Comparison of ENCODE assay signal across 13 cellular contexts in the genomic region with DNA sequence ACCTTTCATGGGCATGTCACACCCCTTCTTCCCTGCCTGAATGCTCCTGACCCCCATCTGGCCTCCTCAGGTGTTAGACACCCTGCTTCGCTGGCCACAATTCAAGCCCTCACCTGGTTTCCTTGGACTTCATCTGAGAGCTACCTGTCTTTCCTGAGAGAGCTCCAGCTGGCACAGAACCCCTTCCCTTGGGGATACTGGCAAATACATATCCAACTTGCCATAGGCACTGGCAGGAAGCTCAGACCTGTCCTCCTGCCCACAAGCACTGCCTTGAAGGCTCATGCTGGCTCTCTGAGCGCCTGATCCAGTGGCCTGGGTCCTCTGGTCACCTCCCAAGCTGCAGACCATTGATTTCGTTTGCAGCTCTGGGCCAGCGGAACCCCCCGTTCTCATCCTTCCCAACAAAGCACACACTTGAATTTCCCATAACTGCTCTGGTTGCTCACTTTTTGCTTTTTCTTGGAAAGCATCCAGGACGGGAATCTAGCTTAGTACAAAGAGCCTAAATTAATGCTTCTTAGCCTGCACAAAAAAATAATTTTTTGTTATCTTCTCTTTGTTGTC.
A peak's percentile ranks its signal among the peaks of the same experiment; 100 is the strongest.
DNase-seq lines count a peak whose midpoint lies in the region; ATAC-seq and TF ChIP-seq lines count a peak whose summit lies in the region.
"Had no signal": no experiment of that assay in that cellular context is flagged by ENCODE, and none has a peak within 500 bp of the region (broad histone marks: within the 10 kb centered on the region; RNA-seq: fewer than 3 reads in every experiment).

No MANE protein-coding gene starts in this region.

- no peak for TF ChIP-seq CTCF in brain (conservative IDR thresholded peaks at IDR 0.05)
- no peak for TF ChIP-seq CTCF in tibial nerve (IDR thresholded peaks at IDR 0.05)

- H3K4me3 ChIP-seq in muscle layer of duodenum (ENCODE audit: low read depth in 1 of 2, low read length in 2 of 2) (no peak overlapping the region), tibial nerve (no peak overlapping the region)
- H3K4me3 ChIP-seq: thoracic aorta had no signal

- no peaks in the 10 kb centered on the region for H3K9me3 ChIP-seq in muscle layer of duodenum (ENCODE audit: control insufficient read depth in 1 of 2, low read length in 2 of 2)
- H3K9me3 ChIP-seq in tibial nerve: no peaks in the 10 kb centered on the region
- H3K9me3 ChIP-seq: thoracic aorta had no signal

- H3K4me3 Mint-ChIP-seq in activated naive CD8-positive, alpha-beta T cell: no peak overlapping the region
- no peak overlapping the region for H3K4me3 Mint-ChIP-seq in activated naive CD8-positive, alpha-beta T cell treated with anti-CD3 and anti-CD28 coated beads for 36 hours
- H3K4me3 Mint-ChIP-seq in brain: no peak overlapping the region

- H3K27me3 ChIP-seq in muscle layer of duodenum (ENCODE audit: low read depth, low read length) (no peaks in the 10 kb centered on the region), tibial nerve (no peaks in the 10 kb centered on the region)

- H3K36me3 Mint-ChIP-seq in activated naive CD8-positive, alpha-beta T cell: no peaks in the 10 kb centered on the region
- H3K36me3 Mint-ChIP-seq in activated naive CD8-positive, alpha-beta T cell treated with anti-CD3 and anti-CD28 coated beads for 36 hours: peaks cover 2% of the 10 kb centered on the region
- H3K36me3 Mint-ChIP-seq in brain: no peaks in the 10 kb centered on the region

- H3K27me3 Mint-ChIP-seq in activated naive CD8-positive, alpha-beta T cell: no peaks in the 10 kb centered on the region
- H3K27me3 Mint-ChIP-seq in activated naive CD8-positive, alpha-beta T cell treated with anti-CD3 and anti-CD28 coated beads for 36 hours: no peaks in the 10 kb centered on the region
- peaks cover 5% of the 10 kb centered on the region for H3K27me3 Mint-ChIP-seq in brain

- no peak for ATAC-seq in SK-N-SH treated with all-trans-retinoic acid at 6 μM for 48 hours

- H3K9me3 Mint-ChIP-seq in activated naive CD8-positive, alpha-beta T cell (ENCODE audit: low read depth): no peaks in the 10 kb centered on the region
- no peaks in the 10 kb centered on the region for H3K9me3 Mint-ChIP-seq in activated naive CD8-positive, alpha-beta T cell treated with anti-CD3 and anti-CD28 coated beads for 36 hours
- no peaks in the 10 kb centered on the region for H3K9me3 Mint-ChIP-seq in brain

- peak overlapping the region; percentile 17 for H3K27ac Mint-ChIP-seq in activated naive CD8-positive, alpha-beta T cell
- no peak overlapping the region for H3K27ac Mint-ChIP-seq in activated naive CD8-positive, alpha-beta T cell treated with anti-CD3 and anti-CD28 coated beads for 36 hours
- H3K27ac Mint-ChIP-seq in brain: peak overlapping the region in 3 of 5 experiments; percentile 6 to 74 (median 30)

- TF ChIP-seq POLR2A in tibial nerve (IDR thresholded peaks at IDR 0.05): no peak

- H3K4me1 ChIP-seq in muscle layer of duodenum (ENCODE audit: control insufficient read depth in 1 of 2, insufficient read depth in 2 of 2, low read length in 2 of 2) (peaks cover 5 to 45% of the 10 kb centered on the region in 2 donors), tibial nerve (peaks cover 0 to 44% (median 28%) of the 10 kb centered on the region in 4 donors)

- H3K36me3 ChIP-seq in muscle layer of duodenum (ENCODE audit: control insufficient read depth in 1 of 2, insufficient read depth in 2 of 2, low read length in 2 of 2) (no peaks in the 10 kb centered on the region), tibial nerve (no peaks in the 10 kb centered on the region)
- H3K36me3 ChIP-seq: thoracic aorta had no signal

- no peak for TF ChIP-seq EP300 in tibial nerve (IDR thresholded peaks at IDR 0.05)

- no peak for DNase-seq in activated naive CD8-positive, alpha-beta T cell treated with anti-CD3 and anti-CD28 coated beads for 36 hours
- DNase-seq in tibial nerve (ENCODE audit: low spot score in 2 of 2) (no peak), cerebellar nuclear complex (lab: John Stamatoyannopoulos, UW) (no peak), hippocampal formation (lab: John Stamatoyannopoulos, UW) (no peak)
- DNase-seq: activated CD4-positive, alpha-beta T cell treated with anti-CD3 and anti-CD28 coated beads, Interleukin-2, amount 50 U/mL, for 48 hours; left colon; MV-4-11; NCI-H510A had no signal

- WGBS in tibial nerve, 2 donors: 50 to 63% methylated on average over 6 of the region's 6 CpGs

- H3K4me1 Mint-ChIP-seq in activated naive CD8-positive, alpha-beta T cell (ENCODE audit: low read depth): peaks cover 29% of the 10 kb centered on the region
- peaks cover 35% of the 10 kb centered on the region for H3K4me1 Mint-ChIP-seq in activated naive CD8-positive, alpha-beta T cell treated with anti-CD3 and anti-CD28 coated beads for 36 hours
- peaks cover 47% of the 10 kb centered on the region for H3K4me1 Mint-ChIP-seq in brain

- peak overlapping the region; percentile 11 for H3K27ac ChIP-seq in muscle layer of duodenum (ENCODE audit: low read length)
- peak overlapping the region in 3 of 4 donors; percentile 35 to 82 (median 72) for H3K27ac ChIP-seq in tibial nerve

TF ChIP-seq in SK-N-SH treated with all-trans-retinoic acid at 6 μM for 48 hours, 23 proteins besides CTCF, POLR2A, EP300 and RAD21:
- no peak for TF ChIP-seq ZNF70 (CRISPR knock-in tag; IDR thresholded peaks at IDR 0.05)
- no peak for TF ChIP-seq SNAI2 (CRISPR knock-in tag; IDR thresholded peaks at IDR 0.05)
- no peak for TF ChIP-seq ISL1 (CRISPR knock-in tag; IDR thresholded peaks at IDR 0.05)
- TF ChIP-seq PPARA (CRISPR knock-in tag; IDR thresholded peaks at IDR 0.05; ENCODE audit: borderline replicate concordance): no peak
- TF ChIP-seq ZC3H10 (CRISPR knock-in tag; IDR thresholded peaks at IDR 0.05): no peak
- no peak for TF ChIP-seq GLIS3 (CRISPR knock-in tag; IDR thresholded peaks at IDR 0.05)
- TF ChIP-seq, protein P1, sequence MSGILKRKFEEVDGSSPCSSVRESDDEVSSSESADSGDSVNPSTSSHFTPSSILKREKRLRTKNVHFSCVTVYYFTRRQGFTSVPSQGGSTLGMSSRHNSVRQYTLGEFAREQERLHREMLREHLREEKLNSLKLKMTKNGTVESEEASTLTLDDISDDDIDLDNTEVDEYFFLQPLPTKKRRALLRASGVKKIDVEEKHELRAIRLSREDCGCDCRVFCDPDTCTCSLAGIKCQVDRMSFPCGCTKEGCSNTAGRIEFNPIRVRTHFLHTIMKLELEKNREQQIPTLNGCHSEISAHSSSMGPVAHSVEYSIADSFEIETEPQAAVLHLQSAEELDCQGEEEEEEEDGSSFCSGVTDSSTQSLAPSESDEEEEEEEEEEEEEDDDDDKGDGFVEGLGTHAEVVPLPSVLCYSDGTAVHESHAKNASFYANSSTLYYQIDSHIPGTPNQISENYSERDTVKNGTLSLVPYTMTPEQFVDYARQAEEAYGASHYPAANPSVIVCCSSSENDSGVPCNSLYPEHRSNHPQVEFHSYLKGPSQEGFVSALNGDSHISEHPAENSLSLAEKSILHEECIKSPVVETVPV (CRISPR knock-in tag; IDR thresholded peaks at IDR 0.05): no peak
- no peak for TF ChIP-seq TCF4 (CRISPR knock-in tag; IDR thresholded peaks at IDR 0.05; ENCODE audit: borderline replicate concordance)
